29 cellular contexts compared by ENCODE assay signal in the genomic region with DNA sequence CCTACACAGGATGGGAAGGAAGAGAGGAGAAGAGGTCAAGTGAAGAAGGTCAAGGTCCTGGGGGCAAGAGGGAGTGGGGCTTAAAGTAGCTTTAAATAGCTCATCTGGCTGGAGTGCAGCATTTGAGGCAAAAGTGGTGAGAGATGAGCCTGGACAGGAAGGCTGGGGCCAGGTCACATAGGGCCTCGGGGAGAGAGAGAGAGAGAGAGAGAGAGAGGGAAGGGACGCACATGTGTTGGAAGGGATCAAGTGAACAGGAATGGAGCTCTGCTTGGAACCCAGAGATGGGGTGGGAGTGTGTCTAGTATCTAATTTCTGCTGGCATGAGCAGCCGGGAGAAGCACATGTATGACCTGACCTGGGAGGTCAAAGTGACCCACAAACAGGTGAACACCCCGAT.
DNase-seq lines count a peak whose midpoint lies in the region; ATAC-seq and TF ChIP-seq lines count a peak whose summit lies in the region.
"Had no signal": no experiment of that assay in that cellular context is flagged by ENCODE, and none has a peak within 500 bp of the region (broad histone marks: within the 10 kb centered on the region; RNA-seq: fewer than 3 reads in every experiment).

No MANE protein-coding gene starts in this region.

- no peaks in the 10 kb centered on the region for H3K9me3 ChIP-seq in WERI-Rb-1 (ENCODE audit: severe bottlenecking)
- H3K9me3 ChIP-seq: ascending aorta; BLaER1 treated with 17β-estradiol and CSF1 and Interleukin-3, amounts not matched to agents 10 nM and 100 nM; left lung; MG63; sigmoid colon; tibial nerve had no signal

- ATAC-seq in GM18867 (IDR thresholded peaks at IDR 0.05; ENCODE audit: unreplicated experiment), result no peak
- ATAC-seq: activated T-cell treated with anti-CD3 and anti-CD28 coated beads, Interleukin-2, amount 50 U/mL, for 72 hours; left lung; T-cell; WTC11 had no signal

- no peaks in the 10 kb centered on the region for H3K27me3 ChIP-seq in WERI-Rb-1 (ENCODE audit: insufficient read depth, low read depth, severe bottlenecking)
- H3K27me3 ChIP-seq: ascending aorta; BLaER1 treated with 17β-estradiol and CSF1 and Interleukin-3, amounts not matched to agents 10 nM and 100 nM; tibial nerve had no signal

- no peak overlapping the region; the same call in 1 of the 2 replicates for H3K4me3 ChIP-seq in WERI-Rb-1 (ENCODE audit: low read depth, low read length)
- H3K4me3 ChIP-seq: ascending aorta; BLaER1 treated with 17β-estradiol and CSF1 and Interleukin-3, amounts not matched to agents 10 nM and 100 nM; coronary artery; left lung; MG63; sigmoid colon; tibial nerve had no signal

- DNase-seq in WERI-Rb-1 (peak; percentile 52), left kidney (ENCODE audit: low read depth, low spot score) (peak; percentile 42), GM20000 (ENCODE audit: low spot score) (no peak), mucosa of gallbladder (ENCODE audit: low spot score) (no peak)
- DNase-seq: activated CD4-positive, alpha-beta T cell treated with anti-CD3 and anti-CD28 coated beads, Interleukin-2, amount 10 ng/mL, durations not matched to agents 7 days and 5 days; activated T-cell treated with anti-CD3 and anti-CD28 coated beads, Interleukin-2, amount 50 U/mL, for 72 hours; caudate nucleus; effector CD8-positive, alpha-beta T cell; KG1; left lung; MG63; NCI-H1105 treated with DMSO at 0.1 percent for 48 hours; NCI-H2081; NCI-H2227 treated with DMSO at 0.1 percent for 48 hours; NCI-H748 treated with DMSO at 0.1 percent for 48 hours; posterior cingulate gyrus; RPMI8226; sigmoid colon; stimulated activated CD4-positive, alpha-beta T cell treated with anti-CD3 and anti-CD28 coated beads, Interleukin-4, amount 100 ng/mL, for 4 hours; T-cell had no signal

- TF ChIP-seq CTCF in 22Rv1 (IDR thresholded peaks at IDR 0.05) (no peak), C4-2B (conservative IDR thresholded peaks at IDR 0.05) (no peak), WERI-Rb-1 (IDR thresholded peaks at IDR 0.05; ENCODE audit: low read depth, low read length) (no peak), GM20000 (IDR thresholded peaks at IDR 0.05; ENCODE audit: extremely low read depth, missing control alignments) (no peak)

- H3K36me3 ChIP-seq in WERI-Rb-1, result no peaks in the 10 kb centered on the region
- H3K36me3 ChIP-seq: ascending aorta; BLaER1 treated with 17β-estradiol and CSF1 and Interleukin-3, amounts not matched to agents 10 nM and 100 nM; left lung; MG63; sigmoid colon; tibial nerve had no signal

- peak overlapping the region; percentile 99 for H3K27ac ChIP-seq in 22Rv1
- H3K27ac ChIP-seq in C4-2B, result peak overlapping the region; percentile 79
- peak overlapping the region; percentile 73 for H3K27ac ChIP-seq in WERI-Rb-1
- H3K27ac ChIP-seq: ascending aorta; BLaER1 treated with 17β-estradiol and CSF1 and Interleukin-3, amounts not matched to agents 10 nM and 100 nM; coronary artery; epithelial cell of prostate; left lung; sigmoid colon; tibial nerve had no signal

Comparison
In these comparisons a context has a peak if more than half of its experiments do, and no peak if none do; other contexts are left out.
1. DNase-seq: peak in WERI-Rb-1 (single experiment) and left kidney (single experiment); none in GM20000 (single experiment) and mucosa of gallbladder (single experiment).
2. Peak in every context shown above with its lines, with median percentiles within 50 percentile points of each other: H3K27ac ChIP-seq.